In the genomic region with DNA sequence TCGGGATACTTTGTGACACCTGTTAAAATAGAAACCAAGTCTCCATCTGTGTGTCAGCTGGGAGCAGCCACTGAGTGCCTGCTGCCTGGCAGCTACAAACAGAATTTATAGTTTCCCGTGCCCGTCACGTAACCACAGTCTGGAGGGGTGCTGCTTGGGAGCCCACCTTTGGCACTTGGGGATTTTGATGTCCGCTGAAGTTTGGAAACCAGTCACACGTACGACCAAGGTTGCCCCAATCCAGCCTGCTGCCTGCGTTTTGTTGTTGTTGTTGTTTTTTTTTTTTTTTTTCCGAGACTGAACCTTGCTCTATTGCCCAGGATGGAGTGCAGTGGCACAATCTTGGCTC, we compare ENCODE assay signal across 9 cellular contexts. TPM values are rescaled to one million over a fixed set of nuclear protein-coding genes. Genes with fewer than 3 reads are reported as not detected.
A peak's percentile ranks its signal among the peaks of the same experiment; 100 is the strongest.
DNase-seq lines count a peak whose midpoint lies in the region; ATAC-seq and TF ChIP-seq lines count a peak whose summit lies in the region.
"Had no signal": no experiment of that assay in that cellular context is flagged by ENCODE, and none has a peak within 500 bp of the region (broad histone marks: within the 10 kb centered on the region; RNA-seq: fewer than 3 reads in every experiment).

No MANE protein-coding gene starts in this region.

- no peaks in the 10 kb centered on the region for H3K9me3 Mint-ChIP-seq in activated naive CD4-positive, alpha-beta T cell treated with anti-CD3 and anti-CD28 coated beads, Interleukin-2, amount 10 ng/mL, durations not matched to agents 7 days and 5 days
- no peaks in the 10 kb centered on the region for H3K9me3 Mint-ChIP-seq in activated naive CD8-positive, alpha-beta T cell treated with anti-CD3 and anti-CD28 coated beads, Interleukin-2, amount 50 U/mL, for 24 hours

- peak overlapping the region; percentile 88 for H3K4me3 Mint-ChIP-seq in activated naive CD4-positive, alpha-beta T cell treated with anti-CD3 and anti-CD28 coated beads, Interleukin-2, amount 10 ng/mL, durations not matched to agents 7 days and 5 days
- peak overlapping the region; percentile 88 for H3K4me3 Mint-ChIP-seq in activated naive CD8-positive, alpha-beta T cell treated with anti-CD3 and anti-CD28 coated beads, Interleukin-2, amount 50 U/mL, for 24 hours

- H3K9ac ChIP-seq in liver (ENCODE audit: low read depth in 1 of 2, low read length in 2 of 2): peak overlapping the region in 1 of 2 donors; percentile 74

- TF ChIP-seq POLR2A in testis (IDR thresholded peaks at IDR 0.05): no peak

- 36% methylated on average over 9 of the region's 9 CpGs for WGBS in liver
- WGBS in thymus: 10% methylated on average over 9 of the region's 9 CpGs
- WGBS in testis, 2 donors: 31 to 32% methylated on average over 9 of the region's 9 CpGs

- TF ChIP-seq CTCF in liver (IDR thresholded peaks at IDR 0.05; ENCODE audit: low read depth, low read length, missing input control) (no peak), testis (IDR thresholded peaks at IDR 0.05) (no peak)

- CTCF ChIA-PET in activated naive CD4-positive, alpha-beta T cell treated with anti-CD3 and anti-CD28 coated beads, Interleukin-2, amount 10 ng/mL, durations not matched to agents 7 days and 5 days (lab: Charles Lee): interaction anchor here (0.5 to 1.0 kb wide), 5 partner anchors 9 to 28 kb away, joined by 3 read pairs; no protein-coding TSS in a partner anchor

- intact Hi-C loops in testis (cut with DNase I; ENCODE audit: low total_unique reads): no loop called here

- peaks cover 20% of the 10 kb centered on the region for H3K4me1 Mint-ChIP-seq in activated naive CD4-positive, alpha-beta T cell treated with anti-CD3 and anti-CD28 coated beads, Interleukin-2, amount 10 ng/mL, durations not matched to agents 7 days and 5 days
- H3K4me1 Mint-ChIP-seq in activated naive CD8-positive, alpha-beta T cell treated with anti-CD3 and anti-CD28 coated beads, Interleukin-2, amount 50 U/mL, for 24 hours: peaks cover 21% of the 10 kb centered on the region

- H3K36me3 ChIP-seq in liver (ENCODE audit: control insufficient read depth in 4 of 4, insufficient read depth in 3 of 4, low read depth in 1 of 4, low read length in 3 of 4) (peaks cover 7 to 34% (median 18%) of the 10 kb centered on the region in 4 donors), thymus (ENCODE audit: control insufficient read depth, insufficient read depth) (peaks cover 34% of the 10 kb centered on the region), testis (ENCODE audit: low read depth, missing control alignments) (peaks cover 6% of the 10 kb centered on the region)

- H3K4me1 ChIP-seq in liver (ENCODE audit: control insufficient read depth in 4 of 4, insufficient read depth in 4 of 4, low read length in 3 of 4) (peaks cover 4 to 17% (median 14%) of the 10 kb centered on the region in 4 donors), thymus (ENCODE audit: control insufficient read depth, insufficient read depth, low read length) (peaks cover 5% of the 10 kb centered on the region), testis (peaks cover 21% of the 10 kb centered on the region)

- peak overlapping the region; percentile 94 for H3K27ac Mint-ChIP-seq in activated naive CD4-positive, alpha-beta T cell treated with anti-CD3 and anti-CD28 coated beads, Interleukin-2, amount 10 ng/mL, durations not matched to agents 7 days and 5 days
- H3K27ac Mint-ChIP-seq in activated naive CD8-positive, alpha-beta T cell treated with anti-CD3 and anti-CD28 coated beads, Interleukin-2, amount 50 U/mL, for 24 hours: peak overlapping the region; percentile 89

- H3K27me3 Mint-ChIP-seq in activated naive CD4-positive, alpha-beta T cell treated with anti-CD3 and anti-CD28 coated beads, Interleukin-2, amount 10 ng/mL, durations not matched to agents 7 days and 5 days: peaks cover 14% of the 10 kb centered on the region
- peaks cover 2% of the 10 kb centered on the region for H3K27me3 Mint-ChIP-seq in activated naive CD8-positive, alpha-beta T cell treated with anti-CD3 and anti-CD28 coated beads, Interleukin-2, amount 50 U/mL, for 24 hours

- DNase-seq in activated naive CD4-positive, alpha-beta T cell treated with anti-CD3 and anti-CD28 coated beads, Interleukin-2, amount 10 ng/mL, durations not matched to agents 7 days and 5 days: no peak
- no peak for DNase-seq in activated naive CD4-positive, alpha-beta T cell (lab: John Stamatoyannopoulos, UW)
- DNase-seq in activated naive CD8-positive, alpha-beta T cell treated with anti-CD3 and anti-CD28 coated beads, Interleukin-2, amount 50 U/mL, for 24 hours: no peak
- DNase-seq in DMS53 treated with DMSO at 0.1 percent for 48 hours (lab: John Stamatoyannopoulos, UW; ENCODE audit: unreplicated experiment) (no peak), HuH-7 (ENCODE audit: low spot score) (no peak), testis (no peak)

- H3K27ac ChIP-seq in liver (ENCODE audit: low read depth in 1 of 2, low read length in 2 of 2) (peak overlapping the region; percentile 80 to 92), thymus (ENCODE audit: low read depth) (peak overlapping the region; percentile 96), testis (no peak overlapping the region)

- H3K9me3 ChIP-seq in liver (ENCODE audit: control insufficient read depth in 4 of 4, low read length in 3 of 4): no peaks in the 10 kb centered on the region
- H3K9me3 ChIP-seq in thymus (ENCODE audit: control insufficient read depth): no peaks in the 10 kb centered on the region
- H3K9me3 ChIP-seq in testis: no peaks in the 10 kb centered on the region

- peak; percentile 1 for ATAC-seq in activated naive CD8-positive, alpha-beta T cell treated with anti-CD3 and anti-CD28 coated beads, Interleukin-2, amount 50 U/mL, for 24 hours

- peak overlapping the region; percentile 82 to 99 (median 85) for H3K4me3 ChIP-seq in liver (ENCODE audit: low read depth in 1 of 3, low read length in 3 of 3)
- H3K4me3 ChIP-seq in thymus (ENCODE audit: low read length): peak overlapping the region; percentile 96
- peak overlapping the region in 1 of 2 donors; percentile 77 for H3K4me3 ChIP-seq in testis

- no peaks in the 10 kb centered on the region for H3K27me3 ChIP-seq in liver (ENCODE audit: control insufficient read depth in 4 of 4, insufficient read depth in 4 of 4, low read length in 3 of 4)
- no peaks in the 10 kb centered on the region for H3K27me3 ChIP-seq in thymus (ENCODE audit: control insufficient read depth, insufficient read depth)
- H3K27me3 ChIP-seq in testis: no peaks in the 10 kb centered on the region

- TF ChIP-seq RAD21 in liver (IDR thresholded peaks at IDR 0.05): no peak

- peaks cover 25% of the 10 kb centered on the region for H3K36me3 Mint-ChIP-seq in activated naive CD4-positive, alpha-beta T cell treated with anti-CD3 and anti-CD28 coated beads, Interleukin-2, amount 10 ng/mL, durations not matched to agents 7 days and 5 days
- H3K36me3 Mint-ChIP-seq in activated naive CD8-positive, alpha-beta T cell treated with anti-CD3 and anti-CD28 coated beads, Interleukin-2, amount 50 U/mL, for 24 hours (ENCODE audit: low read depth): peaks cover 35% of the 10 kb centered on the region

TF ChIP-seq in liver, 16 proteins besides CTCF, POLR2A, EP300 and RAD21 (continues in another document):
- TF ChIP-seq EGR1 (IDR thresholded peaks at IDR 0.05; ENCODE audit: low read depth in 2 of 2) (no peak), REST (IDR thresholded peaks at IDR 0.05) (no peak), FOXA2 (IDR thresholded peaks at IDR 0.05) (no peak), FOXA1 (IDR thresholded peaks at IDR 0.05) (no peak), NR2F2 (IDR thresholded peaks at IDR 0.05) (no peak), HNF4A (conservative IDR thresholded peaks at IDR 0.05) (no peak), TAF1 (conservative IDR thresholded peaks at IDR 0.05) (no peak), JUND (IDR thresholded peaks at IDR 0.05) (no peak), RXRA (IDR thresholded peaks at IDR 0.05) (no peak), SP1 (IDR thresholded peaks at IDR 0.05) (no peak), ATF3 (IDR thresholded peaks at IDR 0.05) (no peak), GABPA (IDR thresholded peaks at IDR 0.05 in 1 of 2, conservative IDR thresholded peaks at IDR 0.05 in 1 of 2) (no peak), YY1 (IDR thresholded peaks at IDR 0.05) (no peak)
- TF ChIP-seq, protein P1, sequence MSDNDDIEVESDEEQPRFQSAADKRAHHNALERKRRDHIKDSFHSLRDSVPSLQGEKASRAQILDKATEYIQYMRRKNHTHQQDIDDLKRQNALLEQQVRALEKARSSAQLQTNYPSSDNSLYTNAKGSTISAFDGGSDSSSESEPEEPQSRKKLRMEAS (IDR thresholded peaks at IDR 0.05): no peak

RNA-seq across cellular contexts. Expression of gene TRRAP, which starts 1.6 kb away (rescaled TPM):
- total RNA-seq in liver (10 to 100 TPM; 13.9 to 22.7 TPM), testis (100 to 1,000 TPM; 119 to 120 TPM)
- polyA plus RNA-seq in liver (1 to 10 TPM; 4.3 to 6.4 TPM), thymus (15.1 TPM), testis (ENCODE audit: insufficient read depth, low read depth, low replicate concordance) (45.6 TPM)

RNA-seq across cellular contexts. Expression of gene TMEM130, which starts 10.1 kb away (rescaled TPM):
- total RNA-seq in liver (not detected), testis (100 to 1,000 TPM in 1 of 2 donors, 10 to 100 TPM in 1; 84.6 to 106 TPM)
- polyA plus RNA-seq in liver (not detected), thymus (0.23 TPM), testis (ENCODE audit: insufficient read depth, low read depth, low replicate concordance) (131 TPM)
- total RNA-seq: T-helper 1 cell treated with Interleukin-12 subunit alpha and Interleukin-12 subunit beta and Interleukin-4 antibody, amounts not matched to agents 30 ng/mL and 1 ng/mL, for 36 hours had no signal

Comparison
In these comparisons a context has a peak if more than half of its experiments do, and no peak if none do; other contexts are left out.
1. H3K27ac ChIP-seq: peak in liver (2 of 2) and thymus (single experiment); none in testis (0 of 2).
2. RNA of gene TMEM130, which starts 10.1 kb away (polyA plus RNA-seq): 131 TPM in testis (single experiment); 0.23 TPM in thymus (single experiment) and not detected in liver; every median in the first group is over 100 times any median in the second.